ENCODE assay signal across 16 cellular contexts in genomic region chr16:27407158-27407557, GRCh38. TPM values are rescaled to one million over a fixed set of nuclear protein-coding genes. Genes with fewer than 3 reads are reported as not detected.
DNase-seq lines count a peak whose midpoint lies in the region; ATAC-seq, FAIRE-seq and TF ChIP-seq lines count a peak whose summit lies in the region.
"Had no signal": no experiment of that assay in that cellular context is flagged by ENCODE, and none has a peak within 500 bp of the region (broad histone marks: within the 10 kb centered on the region; RNA-seq: fewer than 3 reads in every experiment).

No MANE protein-coding gene starts in this region.

- peak overlapping the region; percentile 66 for H3K27ac ChIP-seq in CD4-positive, alpha-beta memory T cell (ENCODE audit: low read depth, low read length)
- H3K27ac ChIP-seq: hepatocyte, vagina had no signal

- H3K36me3 Mint-ChIP-seq in CD4-positive, alpha-beta memory T cell, result peaks cover 14 to 36% of the 10 kb centered on the region in 2 donors
- peaks cover 38 to 76% of the 10 kb centered on the region in 2 donors for H3K36me3 Mint-ChIP-seq in activated T-cell treated with anti-CD3 and anti-CD28 coated beads, Interleukin-2, amount 50 U/mL, for 72 hours (ENCODE audit: insufficient read depth in 2 of 2)
- peaks cover 15 to 32% of the 10 kb centered on the region in 2 donors for H3K36me3 Mint-ChIP-seq in naive B cell
- H3K36me3 Mint-ChIP-seq: brain had no signal

- peaks cover 75% of the 10 kb centered on the region for H3K4me1 ChIP-seq in CD4-positive, alpha-beta memory T cell (ENCODE audit: insufficient read depth, low read length)

- H3K4me3 Mint-ChIP-seq in CD4-positive, alpha-beta memory T cell, result peak overlapping the region; percentile 69 to 99 (median 96)
- H3K4me3 Mint-ChIP-seq in activated T-cell treated with anti-CD3 and anti-CD28 coated beads, Interleukin-2, amount 50 U/mL, for 72 hours, result peak overlapping the region; percentile 94 to 97
- peak overlapping the region in 7 of 8 donors; percentile 84 to 99 (median 98) for H3K4me3 Mint-ChIP-seq in naive B cell
- H3K4me3 Mint-ChIP-seq: brain had no signal

- no peaks in the 10 kb centered on the region for H3K27me3 ChIP-seq in CD4-positive, alpha-beta memory T cell (ENCODE audit: insufficient read depth, low read length)
- H3K27me3 ChIP-seq: hepatocyte, Peyer's patch, vagina had no signal

- peak; percentile 5 to 20 for ATAC-seq in activated T-cell treated with anti-CD3 and anti-CD28 coated beads, Interleukin-2, amount 50 U/mL, for 72 hours (replicated peaks in 1 of 2)
- ATAC-seq in naive B cell (ENCODE audit: low read depth in 2 of 2) (no peak), GM18498 (IDR thresholded peaks at IDR 0.05; ENCODE audit: unreplicated experiment) (no peak), HG02981 (IDR thresholded peaks at IDR 0.05; ENCODE audit: unreplicated experiment) (no peak), HG03378 (IDR thresholded peaks at IDR 0.05; ENCODE audit: unreplicated experiment) (no peak)

- DNase-seq in CD4-positive, alpha-beta memory T cell, result peak in 4 of 5 donors; percentile 40 to 49 (median 42)
- DNase-seq in GM12892 (ENCODE audit: insufficient read length), result no peak
- peak in 1 of 2 donors; percentile 28 for DNase-seq in activated T-cell treated with anti-CD3 and anti-CD28 coated beads, Interleukin-2, amount 50 U/mL, for 72 hours
- no peak for DNase-seq in naive B cell
- no peak for DNase-seq in SW480 (ENCODE audit: low spot score)
- DNase-seq: AML-193, NCI-H187 treated with DMSO at 0.1 percent for 48 hours, NCI-H524, Peyer's patch had no signal

- peak overlapping the region in 1 of 2 donors; percentile 42 for H3K4me3 ChIP-seq in CD4-positive, alpha-beta memory T cell (ENCODE audit: low read length in 2 of 2)
- H3K4me3 ChIP-seq: hepatocyte, Peyer's patch, skin epidermis, vagina had no signal

- H3K9me3 Mint-ChIP-seq in CD4-positive, alpha-beta memory T cell, result peaks cover 0 to 1% (median 0%) of the 10 kb centered on the region in 8 donors
- H3K9me3 Mint-ChIP-seq in activated T-cell treated with anti-CD3 and anti-CD28 coated beads, Interleukin-2, amount 50 U/mL, for 72 hours, result peaks cover 0 to 2% of the 10 kb centered on the region in 2 donors
- peaks cover 0 to 3% (median 0%) of the 10 kb centered on the region in 7 donors for H3K9me3 Mint-ChIP-seq in naive B cell

- no peaks in the 10 kb centered on the region for H3K9me3 ChIP-seq in CD4-positive, alpha-beta memory T cell (ENCODE audit: control insufficient read depth in 1 of 2, low read length in 2 of 2)
- H3K9me3 ChIP-seq: Peyer's patch, vagina had no signal

- H3K27me3 Mint-ChIP-seq in CD4-positive, alpha-beta memory T cell, result no peaks in the 10 kb centered on the region
- no peaks in the 10 kb centered on the region for H3K27me3 Mint-ChIP-seq in activated T-cell treated with anti-CD3 and anti-CD28 coated beads, Interleukin-2, amount 50 U/mL, for 72 hours (ENCODE audit: low read depth)
- no peaks in the 10 kb centered on the region for H3K27me3 Mint-ChIP-seq in naive B cell

- H3K36me3 ChIP-seq in CD4-positive, alpha-beta memory T cell (ENCODE audit: insufficient read depth, low read length), result no peaks in the 10 kb centered on the region
- H3K36me3 ChIP-seq: Peyer's patch, vagina had no signal

- intact Hi-C loops in CD4-positive, alpha-beta memory T cell (cut with micrococcal nuclease), result no loop called here

- peak overlapping the region; percentile 84 to 97 (median 90) for H3K27ac Mint-ChIP-seq in CD4-positive, alpha-beta memory T cell
- H3K27ac Mint-ChIP-seq in activated T-cell treated with anti-CD3 and anti-CD28 coated beads, Interleukin-2, amount 50 U/mL, for 72 hours, result peak overlapping the region; percentile 90
- peak overlapping the region; percentile 78 to 100 (median 92) for H3K27ac Mint-ChIP-seq in naive B cell
- H3K27ac Mint-ChIP-seq: brain had no signal

- peaks cover 50 to 87% (median 68%) of the 10 kb centered on the region in 4 donors for H3K4me1 Mint-ChIP-seq in CD4-positive, alpha-beta memory T cell
- H3K4me1 Mint-ChIP-seq in activated T-cell treated with anti-CD3 and anti-CD28 coated beads, Interleukin-2, amount 50 U/mL, for 72 hours (ENCODE audit: low read depth), result peaks cover 66% of the 10 kb centered on the region
- H3K4me1 Mint-ChIP-seq in naive B cell, result peaks cover 75 to 96% (median 80%) of the 10 kb centered on the region in 3 donors

- POLR2A ChIA-PET in CD4-positive, alpha-beta memory T cell (lab: Charles Lee; ENCODE audit: partially characterized antibody), result interaction anchor here (0.6 to 8.7 kb wide), 31 partner anchors 8 to 243 kb away, joined by 3 to 118 read pairs (median 4); partner anchors contain the start of genes GTF3C1 and KATNIP

- TF ChIP-seq POLR2A in GM12892 (IDR thresholded peaks at IDR 0.05; ENCODE audit: low read depth, low read length), result no peak; the same call in 1 of the 2 replicates

- CTCF ChIA-PET in CD4-positive, alpha-beta memory T cell (lab: Charles Lee; ENCODE audit: partially characterized antibody), result interaction anchor here (0.9 to 2.9 kb wide), 10 partner anchors 11 to 228 kb away, joined by 3 to 10 read pairs (median 4); no protein-coding TSS in a partner anchor

- FAIRE-seq in GM12892 (lab: Jason Lieb, UNC), result peak; percentile 73

RNA-seq across cellular contexts. Expression of gene IL21R, which starts 5.2 kb away (rescaled TPM):
- 10 to 100 TPM; 28.3 to 29.1 TPM for total RNA-seq in CD4-positive, alpha-beta memory T cell
- 10 to 100 TPM; 18.4 to 28.3 TPM for polyA plus RNA-seq in CD4-positive, alpha-beta memory T cell
- 31.5 TPM for polyA plus RNA-seq in GM12892 (2012; ENCODE audit: missing spikeins)
- total RNA-seq in activated T-cell treated with anti-CD3 and anti-CD28 coated beads, Interleukin-2, amount 50 U/mL, for 72 hours, result 100 to 1,000 TPM; 155 to 166 TPM
- 100 to 1,000 TPM in 1 of 6 donors, 10 to 100 TPM in 5; 47.9 to 118 (median 74.5) TPM for polyA plus RNA-seq in naive B cell (ENCODE audit: low read depth in 6 of 6)
- polyA plus RNA-seq: hepatocyte had no signal

Comparison
In these comparisons a context has a peak if more than half of its experiments do, and no peak if none do; other contexts are left out.
1. DNase-seq: peak in CD4-positive, alpha-beta memory T cell (4 of 5); none in GM12892 (single experiment), naive B cell (single experiment) and SW480 (single experiment).
2. ATAC-seq: peak in activated T-cell treated with anti-CD3 and anti-CD28 coated beads, Interleukin-2, amount 50 U/mL, for 72 hours (2 of 2); none in naive B cell (0 of 2), GM18498 (single experiment), HG02981 (single experiment) and HG03378 (single experiment).
3. RNA of gene IL21R, which starts 5.2 kb away (total RNA-seq): 155 to 166 TPM in activated T-cell treated with anti-CD3 and anti-CD28 coated beads, Interleukin-2, amount 50 U/mL, for 72 hours; 28.3 to 29.1 TPM in CD4-positive, alpha-beta memory T cell; every median in the first group is over 4 times any median in the second.
4. Peak in every context shown above with its lines, with median percentiles within 50 percentile points of each other: H3K27ac Mint-ChIP-seq and H3K4me3 Mint-ChIP-seq.